Comparison of ENCODE assay signal across 29 cellular contexts in genomic region chr7:117757440-117757839, GRCh38.
"Had no signal": no experiment of that assay in that cellular context is flagged by ENCODE, and none has a peak within 500 bp of the region (broad histone marks: within the 10 kb centered on the region; RNA-seq: fewer than 3 reads in every experiment).

No MANE protein-coding gene starts in this region.

- DNase-seq: activated CD4-positive, alpha-beta memory T cell treated with anti-CD3 and anti-CD28 coated beads, Interleukin-2, amount 10 ng/mL, durations not matched to agents 7 days and 5 days; activated CD4-positive, alpha-beta T cell treated with anti-CD3 and anti-CD28 coated beads for 1 hour; activated CD4-positive, alpha-beta T cell treated with anti-CD3 and anti-CD28 coated beads for 4 hours; activated CD4-positive, alpha-beta T cell treated with anti-CD3 and anti-CD28 coated beads, Interleukin-2, amount 10 ng/mL, durations not matched to agents 7 days and 5 days; activated CD4-positive, alpha-beta T cell treated with anti-CD3 and anti-CD28 coated beads, Interleukin-2, amount 50 U/mL, for 4 hours; activated CD8-positive, alpha-beta memory T cell treated with anti-CD3 and anti-CD28 coated beads, Interleukin-2, amount 50 U/mL, for 48 hours; activated gamma-delta T cell; activated naive CD4-positive, alpha-beta T cell; activated naive CD4-positive, alpha-beta T cell treated with anti-CD3 and anti-CD28 coated beads, Interleukin-2, amount 10 ng/mL, durations not matched to agents 7 days and 5 days; activated naive CD8-positive, alpha-beta T cell treated with anti-CD3 and anti-CD28 coated beads, Interleukin-2, amount 10 ng/mL, durations not matched to agents 7 days and 5 days; activated T-cell treated with anti-CD3 and anti-CD28 coated beads for 4 hours; activated T-cell treated with anti-CD3 and anti-CD28 coated beads, Interleukin-2, amount 50 U/mL, for 24 hours; activated T-cell treated with anti-CD3 and anti-CD28 coated beads, Interleukin-2, amount 50 U/mL, for 72 hours; anterior cingulate cortex; brain microvascular endothelial cell; effector CD4-positive, alpha-beta T cell; effector memory CD8-positive, alpha-beta T cell; esophagus squamous epithelium; foreskin melanocyte; heart right ventricle; T-helper 2 cell had no signal

- H3K4me3 ChIP-seq: coronary artery, esophagus squamous epithelium, gastroesophageal sphincter, heart right ventricle, hepatocyte had no signal

- H3K4me1 ChIP-seq: esophagus squamous epithelium, gastroesophageal sphincter, heart right ventricle had no signal

- ATAC-seq: activated naive CD4-positive, alpha-beta T cell treated with anti-CD3 and anti-CD28 coated beads, Interleukin-2, amount 50 U/mL, for 72 hours; activated T-cell treated with anti-CD3 and anti-CD28 coated beads, Interleukin-2, amount 50 U/mL, for 72 hours; effector memory CD8-positive, alpha-beta T cell; gastroesophageal sphincter; heart right ventricle; WTC11 had no signal

- FAIRE-seq: astrocyte, bronchial epithelial cell had no signal

- H3K4me2 ChIP-seq: hepatocyte had no signal

- H3K9me3 ChIP-seq: esophagus squamous epithelium, gastroesophageal sphincter, heart right ventricle had no signal

- H3K27me3 ChIP-seq: brain microvascular endothelial cell, esophagus squamous epithelium, gastroesophageal sphincter, heart right ventricle, hepatocyte had no signal

- H3K79me2 ChIP-seq: hepatocyte had no signal

- H3K27ac ChIP-seq: brain microvascular endothelial cell, coronary artery, esophagus squamous epithelium, gastroesophageal sphincter, heart right ventricle, hepatocyte, VCaP had no signal

- H3K36me3 ChIP-seq: brain microvascular endothelial cell had no signal

- H2AFZ ChIP-seq: hepatocyte had no signal
